ENCODE assay signal across 1 cellular context in genomic region chr2:176137883-176138282, GRCh38.
TF ChIP-seq lines count a peak whose summit lies in the region.

No MANE protein-coding gene starts in this region.

TF ChIP-seq in HepG2, 621 proteins besides CTCF, POLR2A, EP300 and RAD21:
- TF ChIP-seq ZNF816 (CRISPR knock-in tag; IDR thresholded peaks at IDR 0.05; ENCODE audit: borderline replicate concordance) (no peak), ZFP37 (CRISPR knock-in tag; IDR thresholded peaks at IDR 0.05; ENCODE audit: borderline replicate concordance) (no peak), TRIM24 (CRISPR knock-in tag; IDR thresholded peaks at IDR 0.05) (0 out of 2 replicates have a peak, but pooled peaks have one; percentile 38), CEBPG (CRISPR knock-in tag; IDR thresholded peaks at IDR 0.05) (peak; percentile 82), ZNF607 (CRISPR knock-in tag; IDR thresholded peaks at IDR 0.05; ENCODE audit: borderline replicate concordance) (no peak), ZNF563 (CRISPR knock-in tag; IDR thresholded peaks at IDR 0.05) (no peak), BORCS8-MEF2B (CRISPR knock-in tag; IDR thresholded peaks at IDR 0.05) (no peak), SNAI1 (CRISPR knock-in tag; IDR thresholded peaks at IDR 0.05; ENCODE audit: borderline replicate concordance) (no peak), HNF4A (CRISPR knock-in tag; IDR thresholded peaks at IDR 0.05) (peak; percentile 88), HNF4G (IDR thresholded peaks at IDR 0.05; ENCODE audit: borderline replicate concordance, low read depth, low read length) (peak; percentile 81), HNF4G (CRISPR knock-in tag; IDR thresholded peaks at IDR 0.05; ENCODE audit: borderline replicate concordance, low read depth) (no peak), REXO4 (CRISPR knock-in tag; IDR thresholded peaks at IDR 0.05; ENCODE audit: borderline replicate concordance) (no peak), NCOR1 (IDR thresholded peaks at IDR 0.05; ENCODE audit: borderline replicate concordance, low read length) (peak; percentile 78; the same call in 1 of the 2 replicates), CEBPB (IDR thresholded peaks at IDR 0.05; ENCODE audit: borderline replicate concordance, low read depth, low read length) (peak; percentile 96), BATF2 (CRISPR knock-in tag; IDR thresholded peaks at IDR 0.05) (no peak), SMC3 (IDR thresholded peaks at IDR 0.05; ENCODE audit: low read length) (peak; percentile 14; the same call in 1 of the 2 replicates), PCBP2 (optimal IDR thresholded peaks at IDR 0.05; ENCODE audit: low read depth, low read length, poor library complexity, severe bottlenecking) (no peak), ZNF549 (CRISPR knock-in tag; IDR thresholded peaks at IDR 0.05) (no peak), ZMAT3 (CRISPR knock-in tag; conservative IDR thresholded peaks at IDR 0.05) (no peak), XRCC5 (optimal IDR thresholded peaks at IDR 0.05; ENCODE audit: low read length) (no peak), ZNF800 (CRISPR knock-in tag; IDR thresholded peaks at IDR 0.05) (peak; percentile 78; the same call in 1 of the 2 replicates), SP140L (CRISPR knock-in tag; IDR thresholded peaks at IDR 0.05; ENCODE audit: borderline replicate concordance) (0 out of 2 replicates have a peak, but pooled peaks have one; percentile 38), FOXO1 (CRISPR knock-in tag; IDR thresholded peaks at IDR 0.05) (no peak), ZNF639 (CRISPR knock-in tag; conservative IDR thresholded peaks at IDR 0.05) (no peak), PAXIP1 (CRISPR knock-in tag; conservative IDR thresholded peaks at IDR 0.05) (no peak), ZBTB25 (CRISPR knock-in tag; IDR thresholded peaks at IDR 0.05) (no peak), SNAPC5 (CRISPR knock-in tag; IDR thresholded peaks at IDR 0.05; ENCODE audit: borderline replicate concordance) (no peak), MAFF (IDR thresholded peaks at IDR 0.05; ENCODE audit: low read depth, low read length) (no peak), TARDBP (CRISPR knock-in tag; IDR thresholded peaks at IDR 0.05) (no peak), CC2D1A (CRISPR knock-in tag; IDR thresholded peaks at IDR 0.05) (no peak), FOXK1 (CRISPR knock-in tag; IDR thresholded peaks at IDR 0.05; ENCODE audit: borderline replicate concordance, low read depth) (no peak), GATAD2A (CRISPR knock-in tag; IDR thresholded peaks at IDR 0.05) (0 out of 2 replicates have a peak, but pooled peaks have one; percentile 30), HMGA1 (CRISPR knock-in tag; conservative IDR thresholded peaks at IDR 0.05) (no peak)
